Comparison of ENCODE assay signal across 1 cellular context in genomic region chr2:180925700-180926099, GRCh38.
TF ChIP-seq lines count a peak whose summit lies in the region.

No MANE protein-coding gene starts in this region.

TF ChIP-seq in GM23338, 12 proteins besides CTCF, POLR2A, EP300 and RAD21 (continued from another document):
- TF ChIP-seq, protein P1, sequence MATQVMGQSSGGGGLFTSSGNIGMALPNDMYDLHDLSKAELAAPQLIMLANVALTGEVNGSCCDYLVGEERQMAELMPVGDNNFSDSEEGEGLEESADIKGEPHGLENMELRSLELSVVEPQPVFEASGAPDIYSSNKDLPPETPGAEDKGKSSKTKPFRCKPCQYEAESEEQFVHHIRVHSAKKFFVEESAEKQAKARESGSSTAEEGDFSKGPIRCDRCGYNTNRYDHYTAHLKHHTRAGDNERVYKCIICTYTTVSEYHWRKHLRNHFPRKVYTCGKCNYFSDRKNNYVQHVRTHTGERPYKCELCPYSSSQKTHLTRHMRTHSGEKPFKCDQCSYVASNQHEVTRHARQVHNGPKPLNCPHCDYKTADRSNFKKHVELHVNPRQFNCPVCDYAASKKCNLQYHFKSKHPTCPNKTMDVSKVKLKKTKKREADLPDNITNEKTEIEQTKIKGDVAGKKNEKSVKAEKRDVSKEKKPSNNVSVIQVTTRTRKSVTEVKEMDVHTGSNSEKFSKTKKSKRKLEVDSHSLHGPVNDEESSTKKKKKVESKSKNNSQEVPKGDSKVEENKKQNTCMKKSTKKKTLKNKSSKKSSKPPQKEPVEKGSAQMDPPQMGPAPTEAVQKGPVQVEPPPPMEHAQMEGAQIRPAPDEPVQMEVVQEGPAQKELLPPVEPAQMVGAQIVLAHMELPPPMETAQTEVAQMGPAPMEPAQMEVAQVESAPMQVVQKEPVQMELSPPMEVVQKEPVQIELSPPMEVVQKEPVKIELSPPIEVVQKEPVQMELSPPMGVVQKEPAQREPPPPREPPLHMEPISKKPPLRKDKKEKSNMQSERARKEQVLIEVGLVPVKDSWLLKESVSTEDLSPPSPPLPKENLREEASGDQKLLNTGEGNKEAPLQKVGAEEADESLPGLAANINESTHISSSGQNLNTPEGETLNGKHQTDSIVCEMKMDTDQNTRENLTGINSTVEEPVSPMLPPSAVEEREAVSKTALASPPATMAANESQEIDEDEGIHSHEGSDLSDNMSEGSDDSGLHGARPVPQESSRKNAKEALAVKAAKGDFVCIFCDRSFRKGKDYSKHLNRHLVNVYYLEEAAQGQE (IDR thresholded peaks at IDR 0.05; ENCODE audit: unreplicated experiment), result no peak
- no peak for TF ChIP-seq POLR2AphosphoS5 (IDR thresholded peaks at IDR 0.05; ENCODE audit: low read depth)
- no peak for TF ChIP-seq NANOG (IDR thresholded peaks at IDR 0.05; ENCODE audit: borderline replicate concordance)
- TF ChIP-seq STAT1 (IDR thresholded peaks at IDR 0.05; ENCODE audit: unreplicated experiment), result no peak
- TF ChIP-seq ZNF331 (CRISPR knock-in tag; IDR thresholded peaks at IDR 0.05; ENCODE audit: low read depth), result no peak
- TF ChIP-seq CREB1 (CRISPR knock-in tag; IDR thresholded peaks at IDR 0.05; ENCODE audit: low read depth), result no peak
